Comparison of ENCODE assay signal across 22 cellular contexts in genomic region chr5:156148307-156148706, GRCh38.
DNase-seq lines count a peak whose midpoint lies in the region; ATAC-seq, FAIRE-seq and TF ChIP-seq lines count a peak whose summit lies in the region.
"Had no signal": no experiment of that assay in that cellular context is flagged by ENCODE, and none has a peak within 500 bp of the region (broad histone marks: within the 10 kb centered on the region; RNA-seq: fewer than 3 reads in every experiment).

No MANE protein-coding gene starts in this region.

- DNase-seq in A549 (ENCODE audit: low read depth in 1 of 2, low spot score in 1 of 2) (no peak), IMR-90 (peak; percentile 19), dedifferentiated amniotic fluid mesenchymal stem cell (ENCODE audit: extremely low spot score) (peak; percentile 46), osteoblast (ENCODE audit: insufficient read length, low spot score, missing footprints) (no peak), right atrium auricular region (ENCODE audit: low spot score) (no peak), left ventricle myocardium superior (no peak), HFFc6 (no peak)
- DNase-seq: CD4-positive, CD25-positive, alpha-beta regulatory T cell; DND-41; H9; MM.1S; NCI-H1048; NCI-H1417 treated with DMSO at 0.1 percent for 48 hours; NCI-H187; NCI-H446 treated with DMSO at 0.1 percent for 48 hours; NCI-H526 treated with DMSO at 0.1 percent for 48 hours; OCI-M1 had no signal

- H2AFZ ChIP-seq in IMR-90 (replicated peaks; ENCODE audit: low read length, poor library complexity) (no peak overlapping the region), osteoblast (ENCODE audit: low read length) (no peak overlapping the region)

- H4K20me1 ChIP-seq in IMR-90 (ENCODE audit: insufficient read depth, low read length) (no peaks in the 10 kb centered on the region), osteoblast (ENCODE audit: insufficient read depth, low read length) (no peaks in the 10 kb centered on the region)

- H4K91ac ChIP-seq in IMR-90 (ENCODE audit: insufficient read depth, low read depth, low read length): peak overlapping the region; percentile 78

- H3K9me3 ChIP-seq in A549 (peaks cover 31% of the 10 kb centered on the region), IMR-90 (ENCODE audit: control insufficient read depth, insufficient read depth, low read length) (peaks cover 1% of the 10 kb centered on the region), osteoblast (ENCODE audit: low read depth, low read length) (no peaks in the 10 kb centered on the region), right atrium auricular region (peaks cover 0 to under 1% of the 10 kb centered on the region in 2 donors)

- peak overlapping the region; percentile 89 for H2BK20ac ChIP-seq in IMR-90 (ENCODE audit: low read depth, low read length)

- H3K27me3 Mint-ChIP-seq in HFFc6 (ENCODE audit: insufficient read depth): no peaks in the 10 kb centered on the region
- H3K27me3 Mint-ChIP-seq: CD4-positive, CD25-positive, alpha-beta regulatory T cell had no signal

- H3K27ac Mint-ChIP-seq in HFFc6: no peak overlapping the region
- H3K27ac Mint-ChIP-seq: CD4-positive, CD25-positive, alpha-beta regulatory T cell had no signal

- no peak for TF ChIP-seq EP300 in A549 (IDR thresholded peaks at IDR 0.05)

- peak overlapping the region; percentile 73 for H3K4me2 ChIP-seq in A549
- peak overlapping the region; percentile 60; the same call in 1 of the 2 replicates for H3K4me2 ChIP-seq in IMR-90 (ENCODE audit: low read depth, low read length)
- peak overlapping the region; percentile 54 for H3K4me2 ChIP-seq in osteoblast (ENCODE audit: insufficient read depth, low read length)

- H4K8ac ChIP-seq in IMR-90 (ENCODE audit: low read depth in 2 of 2, low read length in 2 of 2): peak overlapping the region in 1 of 2 experiments; percentile 64; a peak in 2 of 4 replicates

- H3K4me1 ChIP-seq in A549: peaks cover 35% of the 10 kb centered on the region
- H3K4me1 ChIP-seq in IMR-90 (ENCODE audit: control insufficient read depth, insufficient read depth, low read length): peaks cover 11% of the 10 kb centered on the region
- peaks cover 24% of the 10 kb centered on the region for H3K4me1 ChIP-seq in osteoblast (ENCODE audit: insufficient read depth, low read length)
- no peaks in the 10 kb centered on the region for H3K4me1 ChIP-seq in right atrium auricular region
- H3K4me1 ChIP-seq: SJSA1 had no signal

- no peaks in the 10 kb centered on the region for H3K79me2 ChIP-seq in osteoblast (ENCODE audit: insufficient read depth, low read length)

- peak overlapping the region; percentile 50; the same call in 1 of the 2 replicates for H2AK5ac ChIP-seq in IMR-90 (ENCODE audit: low read depth, low read length)

- intact Hi-C loops in IMR-90 (cut with micrococcal nuclease) (loop anchor here (5.0 kb wide), 1 partner anchor 179 kb away; the partner anchor contains the start of gene SGCD), left ventricle myocardium superior (cut with micrococcal nuclease) (no loop called here)

- ATAC-seq in A549: peak in 1 of 2 experiments; percentile 26; a peak in 3 of 6 replicates
- ATAC-seq in IMR-90 (ENCODE audit: low read depth): no peak
- no peak for ATAC-seq in left ventricle myocardium superior
- ATAC-seq: K562, Right ventricle myocardium inferior had no signal

- dilution Hi-C loops in IMR-90 (cut with HindIII; ENCODE audit: low sequenced_read_pairs, unreplicated experiment): no loop called here

- no peaks in the 10 kb centered on the region for H3K36me3 Mint-ChIP-seq in HFFc6 (ENCODE audit: low read depth)
- H3K36me3 Mint-ChIP-seq: CD4-positive, CD25-positive, alpha-beta regulatory T cell had no signal

- H3K4me3 Mint-ChIP-seq in HFFc6: no peak overlapping the region
- H3K4me3 Mint-ChIP-seq: CD4-positive, CD25-positive, alpha-beta regulatory T cell; H9 had no signal

- peak overlapping the region; percentile 64; the same call in 1 of the 2 replicates for H3K23ac ChIP-seq in IMR-90 (ENCODE audit: low read depth, low read length)

- H3K27ac ChIP-seq in A549: peak overlapping the region; percentile 95 to 96
- peak overlapping the region; percentile 86 for H3K27ac ChIP-seq in IMR-90 (ENCODE audit: insufficient read depth, low read length)
- H3K27ac ChIP-seq in osteoblast (ENCODE audit: low read depth, low read length): peak overlapping the region; percentile 19
- no peak overlapping the region for H3K27ac ChIP-seq in right atrium auricular region
- H3K27ac ChIP-seq: SJSA1 had no signal

- 0 out of 2 replicates have a peak overlapping the region, but pooled peaks have one; percentile 28 for H3K14ac ChIP-seq in IMR-90 (replicated peaks; ENCODE audit: low read depth, low read length)

- H3K4me1 Mint-ChIP-seq in HFFc6 (ENCODE audit: low read depth): no peaks in the 10 kb centered on the region
- H3K4me1 Mint-ChIP-seq: CD4-positive, CD25-positive, alpha-beta regulatory T cell had no signal

- peak overlapping the region; percentile 49 for H4K5ac ChIP-seq in IMR-90 (ENCODE audit: low read depth, low read length)

- TF ChIP-seq RAD21 in A549 (conservative IDR thresholded peaks at IDR 0.05 in 1 of 2, IDR thresholded peaks at IDR 0.05 in 1 of 2) (no peak), IMR-90 (IDR thresholded peaks at IDR 0.05; ENCODE audit: low read length) (no peak)

- TF ChIP-seq CTCF in A549 (IDR thresholded peaks at IDR 0.05) (no peak), IMR-90 (conservative IDR thresholded peaks at IDR 0.05; ENCODE audit: low read depth, low read length) (no peak), osteoblast (IDR thresholded peaks at IDR 0.05; ENCODE audit: extremely low read depth, low read depth, low read length) (no peak), right atrium auricular region (IDR thresholded peaks at IDR 0.05) (no peak), HFFc6 (IDR thresholded peaks at IDR 0.05) (no peak)

- H2BK120ac ChIP-seq in IMR-90 (ENCODE audit: low read depth, low read length): peak overlapping the region; percentile 88

- TF ChIP-seq POLR2A in A549 (IDR thresholded peaks at IDR 0.05; ENCODE audit: low read length) (no peak), IMR-90 (IDR thresholded peaks at IDR 0.05; ENCODE audit: low read depth, low read length) (no peak)

- BruUV-seq in IMR-90 (replicated peaks; lab: Mats Ljungman, UMichigan): no TSS peak

- H2AK9ac ChIP-seq in IMR-90 (replicated peaks; ENCODE audit: low read depth, low read length, poor library complexity): no peak overlapping the region

- H3K4ac ChIP-seq in IMR-90 (ENCODE audit: low read depth, low read length): peak overlapping the region; percentile 64; the same call in 1 of the 2 replicates

- H3K18ac ChIP-seq in IMR-90 (ENCODE audit: low read depth, low read length): peak overlapping the region; percentile 91

- POLR2A ChIA-PET in A549 (lab: Yijun Ruan, JAX): no interaction called here
- POLR2A ChIA-PET in IMR-90 (lab: Charles Lee; ENCODE audit: unreplicated experiment): no interaction called here

- H3K36me3 ChIP-seq in IMR-90 (ENCODE audit: control insufficient read depth, insufficient read depth, low read length) (no peaks in the 10 kb centered on the region), osteoblast (ENCODE audit: insufficient read depth, low read length) (no peaks in the 10 kb centered on the region), right atrium auricular region (no peaks in the 10 kb centered on the region)
- H3K36me3 ChIP-seq: SJSA1 had no signal

- peaks cover 19% of the 10 kb centered on the region for H3K9me3 Mint-ChIP-seq in HFFc6

- 92% methylated on average over 1 of the region's 1 CpG for WGBS in A549 (ENCODE audit: missing lambda C conversion rate)
- WGBS in IMR-90 (ENCODE audit: extremely low coverage in 2 of 2, insufficient read length in 1 of 2), 2 experiments: no CpG with 5 or more reads among the region's 1 CpG

- H3K9ac ChIP-seq in IMR-90 (ENCODE audit: low read depth, low read length): no peak overlapping the region

- peak overlapping the region; percentile 84 for H3K56ac ChIP-seq in IMR-90 (ENCODE audit: extremely low read depth, insufficient read depth, low read length)

- H2BK15ac ChIP-seq in IMR-90 (ENCODE audit: low read depth, low read length): 0 out of 3 replicates have a peak overlapping the region, but pooled peaks have one; percentile 2

- no peaks in the 10 kb centered on the region for H3K9me1 ChIP-seq in IMR-90 (ENCODE audit: insufficient read depth, low read length)

- in situ Hi-C loops in IMR-90 (cut with MboI; ENCODE audit: low sequenced_read_pairs): no loop called here

- peak; percentile 32 for FAIRE-seq in A549 (lab: Jason Lieb, UNC)
- FAIRE-seq: GM12891, K562, RCC 7860 had no signal

- H3K79me1 ChIP-seq in IMR-90 (ENCODE audit: low read depth in 1 of 2, low read length in 2 of 2): no peaks in the 10 kb centered on the region

- H3K4me3 ChIP-seq in A549: no peak overlapping the region
- no peak overlapping the region for H3K4me3 ChIP-seq in IMR-90 (ENCODE audit: insufficient read depth, low read depth, low read length)
- H3K4me3 ChIP-seq in osteoblast (ENCODE audit: insufficient read depth, low read length): no peak overlapping the region
- H3K4me3 ChIP-seq in right atrium auricular region: no peak overlapping the region
- H3K4me3 ChIP-seq: K562, SJSA1 had no signal

- peak overlapping the region; percentile 93 for H2BK5ac ChIP-seq in IMR-90 (ENCODE audit: low read depth, low read length, poor library complexity, severe bottlenecking)

- H3K27me3 ChIP-seq in IMR-90 (ENCODE audit: control insufficient read depth, insufficient read depth, low read length) (no peaks in the 10 kb centered on the region), osteoblast (ENCODE audit: insufficient read depth, low read length) (no peaks in the 10 kb centered on the region), right atrium auricular region (no peaks in the 10 kb centered on the region)
- H3K27me3 ChIP-seq: SJSA1 had no signal

- CTCF ChIA-PET in A549 (lab: Yijun Ruan, JAX): no interaction called here
- CTCF ChIA-PET in IMR-90 (lab: Yijun Ruan, JAX): no interaction called here

TF ChIP-seq in A549, 52 proteins besides CTCF, POLR2A, EP300 and RAD21:
- no peak for TF ChIP-seq MAFK (IDR thresholded peaks at IDR 0.05; ENCODE audit: partially characterized antibody)

TF ChIP-seq in IMR-90, 13 proteins besides CTCF, POLR2A, EP300 and RAD21:
- no peak for TF ChIP-seq RCOR1 (IDR thresholded peaks at IDR 0.05; ENCODE audit: insufficient replicate concordance, low read length)
- TF ChIP-seq NFE2L2 (IDR thresholded peaks at IDR 0.05; ENCODE audit: low read depth, low read length): no peak
- no peak for TF ChIP-seq BHLHE40 (IDR thresholded peaks at IDR 0.05; ENCODE audit: low read depth, low read length)
- no peak for TF ChIP-seq RFX5 (IDR thresholded peaks at IDR 0.05; ENCODE audit: low read depth, low read length)

Comparison
In these comparisons a context has a peak if more than half of its experiments do, and no peak if none do; other contexts are left out.
1. DNase-seq: peak in IMR-90 (single experiment) and dedifferentiated amniotic fluid mesenchymal stem cell (single experiment); none in A549 (0 of 2), osteoblast (single experiment), right atrium auricular region (single experiment), left ventricle myocardium superior (single experiment) and HFFc6 (single experiment).
2. H3K27ac ChIP-seq: peak in A549 (2 of 2), IMR-90 (single experiment) and osteoblast (single experiment); none in right atrium auricular region (0 of 2).
3. Peak in every context shown above with its lines, with median percentiles within 50 percentile points of each other: H3K4me2 ChIP-seq.